In the genomic region with DNA sequence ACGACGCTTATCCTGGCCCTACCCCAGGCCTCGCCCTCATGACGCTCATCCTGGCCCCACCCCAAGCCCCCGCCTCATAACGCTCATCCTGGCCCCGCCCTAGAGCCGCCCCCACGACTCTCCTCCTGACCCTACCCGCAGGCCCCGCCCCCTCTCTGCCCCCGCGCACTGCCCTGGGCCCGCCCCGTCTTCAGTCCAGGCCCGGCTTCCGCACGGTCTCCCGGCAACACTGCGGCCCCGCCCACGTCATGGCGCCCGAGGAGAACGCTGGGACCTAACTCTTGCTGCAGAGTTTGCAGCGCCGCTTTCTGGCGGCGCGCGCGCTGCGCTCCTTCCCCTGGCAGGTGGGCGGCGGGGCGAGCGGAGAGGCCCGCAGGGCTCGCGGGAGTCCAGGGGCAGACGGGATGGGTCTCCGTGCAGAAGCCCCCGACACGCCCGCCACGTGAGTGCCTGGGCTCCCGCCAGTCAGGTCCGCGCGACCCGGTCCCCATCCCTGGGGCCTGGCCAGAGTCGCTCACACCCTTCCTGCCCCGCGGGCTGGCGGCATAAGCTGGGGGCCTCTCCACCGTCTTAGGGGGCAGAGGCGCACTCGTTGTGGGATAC, we compare ENCODE assay signal across 8 cellular contexts. TPM values are rescaled to one million over a fixed set of nuclear protein-coding genes. Genes with fewer than 3 reads are reported as not detected.
DNase-seq lines count a peak whose midpoint lies in the region; ATAC-seq and TF ChIP-seq lines count a peak whose summit lies in the region.

No MANE protein-coding gene starts in this region.

- H3K27ac ChIP-seq in GM23248: peak overlapping the region; percentile 85
- H3K27ac ChIP-seq in foreskin keratinocyte: peak overlapping the region; percentile 85
- H3K27ac ChIP-seq in tibial artery: peak overlapping the region; percentile 90 to 97

- H3K36me3 ChIP-seq in GM23248 (ENCODE audit: low read depth) (no peaks in the 10 kb centered on the region), neuron (ENCODE audit: insufficient read depth, low read length) (no peaks in the 10 kb centered on the region), tibial artery (no peaks in the 10 kb centered on the region)

- no peaks in the 10 kb centered on the region for H4K20me1 ChIP-seq in GM23248 (ENCODE audit: insufficient read depth)

- peak; percentile 89 for ATAC-seq in foreskin keratinocyte

- peak overlapping the region; percentile 88 for H3K9ac ChIP-seq in GM23248

- H3K79me2 ChIP-seq in GM23248 (ENCODE audit: insufficient read depth): no peaks in the 10 kb centered on the region

- no peaks in the 10 kb centered on the region for H3K9me3 ChIP-seq in GM23248 (ENCODE audit: low read depth)
- no peaks in the 10 kb centered on the region for H3K9me3 ChIP-seq in neuron (ENCODE audit: low read length)
- H3K9me3 ChIP-seq in tibial artery: no peaks in the 10 kb centered on the region

- peak overlapping the region; percentile 66 for H2AFZ ChIP-seq in GM23248
- peak overlapping the region; percentile 97 for H2AFZ ChIP-seq in neuron (ENCODE audit: low read depth, low read length)

- 0 to 1% methylated on average over 48 to 57 of the region's 58 CpGs for WGBS in GM23248 (ENCODE audit: low coverage in 1 of 2, low lambda C conversion rate in 2 of 2, missing lambda C conversion rate in 2 of 2), 2 experiments

- no peaks in the 10 kb centered on the region for H3K9me2 ChIP-seq in GM23248 (ENCODE audit: insufficient read depth)

- TF ChIP-seq CTCF in foreskin keratinocyte (conservative IDR thresholded peaks at IDR 0.05) (peak; percentile 62), tibial artery (IDR thresholded peaks at IDR 0.05) (peak in 1 of 2 experiments; percentile 26)

- H3K4me1 ChIP-seq in GM23248 (ENCODE audit: insufficient read depth) (peaks cover 22% of the 10 kb centered on the region), foreskin keratinocyte (peaks cover 18% of the 10 kb centered on the region), neuron (ENCODE audit: insufficient read depth, low read length) (peaks cover 4% of the 10 kb centered on the region), tibial artery (peaks cover 0 to 17% (median 5%) of the 10 kb centered on the region in 4 donors)

- in situ Hi-C loops in GM23248 (cut with MboI): no loop called here

- H3K27me3 ChIP-seq in GM23248 (replicated peaks; ENCODE audit: insufficient read depth): no peaks in the 10 kb centered on the region
- H3K27me3 ChIP-seq in foreskin keratinocyte: no peaks in the 10 kb centered on the region
- no peaks in the 10 kb centered on the region for H3K27me3 ChIP-seq in neuron (ENCODE audit: insufficient read depth, low read length)
- H3K27me3 ChIP-seq in tibial artery: no peaks in the 10 kb centered on the region

- H3K4me2 ChIP-seq in GM23248 (ENCODE audit: unreplicated experiment): peak overlapping the region; percentile 78

- intact Hi-C loops in tibial artery (cut with DNase I; ENCODE audit: low total_unique reads): loop anchor here (10.0 kb wide), 1 partner anchor 322 kb away; a partner anchor contains a TSS

- peak overlapping the region; percentile 76 for H3K4me3 ChIP-seq in GM23248
- peak overlapping the region; percentile 95 for H3K4me3 ChIP-seq in neuron (ENCODE audit: low read length)
- H3K4me3 ChIP-seq in tibial artery: peak overlapping the region; percentile 75 to 93

- DNase-seq in GM04503 (ENCODE audit: low read depth) (peak; percentile 56), GM23248 (peak; percentile 94), KG1 (lab: John Stamatoyannopoulos, UW) (peak; percentile 94), OCI-M1 (lab: John Stamatoyannopoulos, UW) (peak; percentile 98), activated gamma-delta T cell treated with Interleukin-2 at 50 U/mL for 16 hours (peak; percentile 93), foreskin keratinocyte (peak; percentile 70 to 87), tibial artery (no peak)

- H3F3A ChIP-seq in GM23248 (ENCODE audit: insufficient read depth): peaks cover 5% of the 10 kb centered on the region; the same call in 1 of the 2 replicates

RNA-seq across cellular contexts. Expression of a gene that starts 52.5 kb away (rescaled TPM):
- not detected in 2 replicates for total RNA-seq in GM23248 (2014; rRNA removed; shearing (Covaris generic))
- not detected in 2 replicates for polyA plus RNA-seq in GM23248 (2016; fragmentation: Nextera tagmentation; extraction: Ambion mirVana)
- total RNA-seq in foreskin keratinocyte: 0.20 TPM in 1 of 2 replicates, not detected in the other
- 0.21 TPM in 1 of 2 replicates, not detected in the other for polyA plus RNA-seq in foreskin keratinocyte

Comparison
In these comparisons a context has a peak if more than half of its experiments do, and no peak if none do; other contexts are left out.
1. DNase-seq: peak in GM04503 (single experiment), GM23248 (single experiment), KG1 (single experiment), OCI-M1 (single experiment), activated gamma-delta T cell treated with Interleukin-2 at 50 U/mL for 16 hours (single experiment) and foreskin keratinocyte (2 of 2); none in tibial artery (0 of 2).
2. Peak in every context shown above with its lines, with median percentiles within 50 percentile points of each other: H3K27ac ChIP-seq and H3K4me3 ChIP-seq.